ENCODE assay signal across 8 cellular contexts in the genomic region with DNA sequence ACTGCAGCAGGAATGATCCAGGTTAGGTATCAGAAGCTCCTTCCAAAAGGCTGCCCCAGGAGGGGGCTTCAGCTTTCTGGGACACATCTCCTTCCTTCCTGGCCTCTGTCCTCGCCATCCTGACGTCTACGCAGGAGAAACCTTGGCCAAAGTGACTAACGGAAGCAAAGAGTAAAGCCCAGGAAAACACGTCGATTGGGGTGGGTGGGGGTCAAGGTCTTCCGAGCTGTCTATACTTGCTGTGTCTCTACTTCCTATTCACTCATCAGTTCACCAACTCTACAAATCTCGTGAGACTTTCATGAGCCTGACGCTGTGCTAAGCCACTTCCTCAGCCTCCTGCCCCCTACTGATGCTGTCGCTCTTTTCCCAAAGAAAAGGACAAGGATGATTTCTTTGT.
DNase-seq lines count a peak whose midpoint lies in the region; ATAC-seq and TF ChIP-seq lines count a peak whose summit lies in the region.

No MANE protein-coding gene starts in this region.

- H3K4me1 ChIP-seq in naive thymus-derived CD4-positive, alpha-beta T cell (ENCODE audit: control insufficient read depth in 2 of 2, insufficient read depth in 2 of 2, low read length in 2 of 2), result peaks cover 5% of the 10 kb centered on the region in 2 donors
- H3K4me1 ChIP-seq in foreskin keratinocyte, result no peaks in the 10 kb centered on the region

- peaks cover 15% of the 10 kb centered on the region for H3K4me1 Mint-ChIP-seq in activated naive CD8-positive, alpha-beta T cell treated with anti-CD3 and anti-CD28 coated beads, Interleukin-2, amount 50 U/mL, for 24 hours
- H3K4me1 Mint-ChIP-seq in naive thymus-derived CD4-positive, alpha-beta T cell, result peaks cover 8 to 33% (median 21%) of the 10 kb centered on the region in 7 donors
- H3K4me1 Mint-ChIP-seq in type B pancreatic cell (ENCODE audit: unreplicated experiment), result peaks cover 32% of the 10 kb centered on the region

- no peaks in the 10 kb centered on the region for H3K36me3 Mint-ChIP-seq in activated naive CD8-positive, alpha-beta T cell treated with anti-CD3 and anti-CD28 coated beads, Interleukin-2, amount 50 U/mL, for 24 hours (ENCODE audit: low read depth)
- H3K36me3 Mint-ChIP-seq in naive thymus-derived CD4-positive, alpha-beta T cell, result no peaks in the 10 kb centered on the region
- no peaks in the 10 kb centered on the region for H3K36me3 Mint-ChIP-seq in type B pancreatic cell

- H3K4me3 ChIP-seq in GM12864 (ENCODE audit: low read depth, low read length), result peak overlapping the region; percentile 25
- peak overlapping the region; percentile 58 for H3K4me3 ChIP-seq in naive thymus-derived CD4-positive, alpha-beta T cell (ENCODE audit: low read length)

- intact Hi-C loops in naive thymus-derived CD4-positive, alpha-beta T cell (cut with micrococcal nuclease), result no loop called here

- H3K9me3 ChIP-seq in naive thymus-derived CD4-positive, alpha-beta T cell (ENCODE audit: control insufficient read depth in 2 of 3, low read length in 3 of 3), result no peaks in the 10 kb centered on the region

- H3K27ac Mint-ChIP-seq in activated naive CD8-positive, alpha-beta T cell treated with anti-CD3 and anti-CD28 coated beads, Interleukin-2, amount 50 U/mL, for 24 hours, result no peak overlapping the region
- peak overlapping the region; percentile 2 to 93 (median 66) for H3K27ac Mint-ChIP-seq in naive thymus-derived CD4-positive, alpha-beta T cell
- H3K27ac Mint-ChIP-seq in type B pancreatic cell, result no peak overlapping the region

- no peak for DNase-seq in GM12864 (ENCODE audit: low read depth)
- DNase-seq in activated naive CD8-positive, alpha-beta T cell treated with anti-CD3 and anti-CD28 coated beads, Interleukin-2, amount 50 U/mL, for 24 hours, result no peak
- DNase-seq in naive thymus-derived CD4-positive, alpha-beta T cell, result peak in 6 of 9 donors; percentile 18 to 49 (median 36)
- DNase-seq in foreskin keratinocyte, result no peak
- no peak for DNase-seq in type B pancreatic cell (ENCODE audit: extremely low spot score, unreplicated experiment)
- DNase-seq in T-helper 9 cell, result no peak

- H3K27me3 Mint-ChIP-seq in activated naive CD8-positive, alpha-beta T cell treated with anti-CD3 and anti-CD28 coated beads, Interleukin-2, amount 50 U/mL, for 24 hours, result no peaks in the 10 kb centered on the region
- H3K27me3 Mint-ChIP-seq in naive thymus-derived CD4-positive, alpha-beta T cell, result peaks cover 0 to 2% (median 0%) of the 10 kb centered on the region in 5 donors
- H3K27me3 Mint-ChIP-seq in type B pancreatic cell, result peaks cover 11% of the 10 kb centered on the region

- peak overlapping the region; percentile 64 for H3K27ac ChIP-seq in naive thymus-derived CD4-positive, alpha-beta T cell (ENCODE audit: low read depth, low read length)
- H3K27ac ChIP-seq in foreskin keratinocyte, result no peak overlapping the region

- POLR2A ChIA-PET in naive thymus-derived CD4-positive, alpha-beta T cell (lab: Charles Lee), result no interaction called here

- H3K9me3 Mint-ChIP-seq in activated naive CD8-positive, alpha-beta T cell treated with anti-CD3 and anti-CD28 coated beads, Interleukin-2, amount 50 U/mL, for 24 hours, result no peaks in the 10 kb centered on the region
- peaks cover 0 to 3% (median 0%) of the 10 kb centered on the region in 11 donors for H3K9me3 Mint-ChIP-seq in naive thymus-derived CD4-positive, alpha-beta T cell
- no peaks in the 10 kb centered on the region for H3K9me3 Mint-ChIP-seq in type B pancreatic cell

- H3K36me3 ChIP-seq in naive thymus-derived CD4-positive, alpha-beta T cell (ENCODE audit: control insufficient read depth in 2 of 3, insufficient read depth in 3 of 3, low read length in 3 of 3), result no peaks in the 10 kb centered on the region

- H3K27me3 ChIP-seq in naive thymus-derived CD4-positive, alpha-beta T cell (ENCODE audit: control insufficient read depth in 2 of 2, insufficient read depth in 2 of 2, low read length in 2 of 2), result no peaks in the 10 kb centered on the region
- H3K27me3 ChIP-seq in foreskin keratinocyte, result peaks cover 2% of the 10 kb centered on the region

- CTCF ChIA-PET in naive thymus-derived CD4-positive, alpha-beta T cell (lab: Charles Lee), result interaction anchor here (0.9 to 2.9 kb wide), 4 partner anchors 15 to 243 kb away, joined by 3 to 17 read pairs (median 6); no protein-coding TSS in a partner anchor

- TF ChIP-seq CTCF in GM12864 (IDR thresholded peaks at IDR 0.05; ENCODE audit: low read depth, low read length, missing control alignments) (peak; percentile 5), foreskin keratinocyte (conservative IDR thresholded peaks at IDR 0.05) (no peak), type B pancreatic cell (conservative IDR thresholded peaks at IDR 0.05) (no peak)

- ATAC-seq in HG03460 (IDR thresholded peaks at IDR 0.05; ENCODE audit: unreplicated experiment) (peak; percentile 61), foreskin keratinocyte (no peak), HG02884 (IDR thresholded peaks at IDR 0.05; ENCODE audit: unreplicated experiment) (no peak)
- no peak for ATAC-seq in activated naive CD8-positive, alpha-beta T cell treated with anti-CD3 and anti-CD28 coated beads, Interleukin-2, amount 50 U/mL, for 24 hours
- ATAC-seq in naive thymus-derived CD4-positive, alpha-beta T cell, result peak; percentile 74

- H3K4me3 Mint-ChIP-seq in activated naive CD8-positive, alpha-beta T cell treated with anti-CD3 and anti-CD28 coated beads, Interleukin-2, amount 50 U/mL, for 24 hours, result peak overlapping the region; percentile 69
- peak overlapping the region; percentile 77 to 89 (median 86) for H3K4me3 Mint-ChIP-seq in naive thymus-derived CD4-positive, alpha-beta T cell
- H3K4me3 Mint-ChIP-seq in type B pancreatic cell, result no peak overlapping the region

Comparison
In these comparisons a context has a peak if more than half of its experiments do, and no peak if none do; other contexts are left out.
1. DNase-seq: peak in naive thymus-derived CD4-positive, alpha-beta T cell (6 of 9); none in GM12864 (single experiment), activated naive CD8-positive, alpha-beta T cell treated with anti-CD3 and anti-CD28 coated beads, Interleukin-2, amount 50 U/mL, for 24 hours (single experiment), foreskin keratinocyte (0 of 2), type B pancreatic cell (single experiment) and T-helper 9 cell (single experiment).
2. ATAC-seq: peak in HG03460 (single experiment) and naive thymus-derived CD4-positive, alpha-beta T cell (single experiment); none in activated naive CD8-positive, alpha-beta T cell treated with anti-CD3 and anti-CD28 coated beads, Interleukin-2, amount 50 U/mL, for 24 hours (single experiment), foreskin keratinocyte (single experiment) and HG02884 (single experiment).
3. H3K27ac Mint-ChIP-seq: peak in naive thymus-derived CD4-positive, alpha-beta T cell (9 of 9); none in activated naive CD8-positive, alpha-beta T cell treated with anti-CD3 and anti-CD28 coated beads, Interleukin-2, amount 50 U/mL, for 24 hours (single experiment) and type B pancreatic cell (single experiment).